In genomic region chr20:62794007-62794724, GRCh38 we compare ENCODE assay signal across 8 cellular contexts. TPM values are rescaled to one million over a fixed set of nuclear protein-coding genes. Genes with fewer than 3 reads are reported as not detected.
DNase-seq lines count a peak whose midpoint lies in the region; ATAC-seq and TF ChIP-seq lines count a peak whose summit lies in the region.

No MANE protein-coding gene starts in this region.

- H3K27ac ChIP-seq in temporal lobe (ENCODE audit: low read depth, low read length) = peak overlapping the region; percentile 95

- H3K9me3 Mint-ChIP-seq in HFFc6 = no peaks in the 10 kb centered on the region

- peaks cover 38% of the 10 kb centered on the region for H3K4me1 Mint-ChIP-seq in HFFc6 (ENCODE audit: low read depth)

- peaks cover 11% of the 10 kb centered on the region for H3K36me3 Mint-ChIP-seq in HFFc6 (ENCODE audit: low read depth)

- DNase-seq in GM04504 (ENCODE audit: low read depth) (peak; percentile 89), HFFc6 (peak; percentile 85), NAMALWA (ENCODE audit: low spot score) (peak; percentile 97), SK-N-DZ (ENCODE audit: low spot score) (peak; percentile 97), globus pallidus (ENCODE audit: low spot score) (peak; percentile 95), omental fat pad (ENCODE audit: low spot score) (peak; percentile 88)
- DNase-seq in activated naive CD4-positive, alpha-beta T cell treated with anti-CD3 and anti-CD28 coated beads, Interleukin-2, amount 50 U/mL, for 16 hours = peak; percentile 90

- peak overlapping the region; percentile 86 for H3K4me3 Mint-ChIP-seq in HFFc6

- peak overlapping the region; percentile 88 for H3K27ac Mint-ChIP-seq in HFFc6

- TF ChIP-seq CTCF in HFFc6 (IDR thresholded peaks at IDR 0.05) (no peak), omental fat pad (IDR thresholded peaks at IDR 0.05) (no peak)

- ATAC-seq in omental fat pad (ENCODE audit: low FRiP score) = peak; percentile 84

- peaks cover 2% of the 10 kb centered on the region; the same call in 1 of the 2 replicates for H3K27me3 Mint-ChIP-seq in HFFc6 (ENCODE audit: insufficient read depth)

RNA-seq across cellular contexts. Expression of gene MRGBP, which starts 2.1 kb away (rescaled TPM):
- total RNA-seq in HFFc6 (2021; fragmentation: NEBNext Ultra II Directional; extraction: Animal tissue kit (Norgen Biotek cat#: 25700)) = 10 to 100 TPM; 14.9 to 17.8 (median 16.6) TPM
- polyA plus RNA-seq in SK-N-DZ (2014; cell fraction: cytosol; rRNA removed) = 32.5 and 36.2 TPM in 2 replicates
- polyA plus RNA-seq in SK-N-DZ (2014; cell fraction: nucleus; rRNA removed) = 38.2 and 42.4 TPM in 2 replicates
- 10 to 100 TPM in 2 of 4 donors, 1 to 10 TPM in 2; 8.0 to 10.4 (median 9.1) TPM for total RNA-seq in omental fat pad
- total RNA-seq in temporal lobe = 9.8 TPM

RNA-seq across cellular contexts. Expression of gene OGFR, which starts 10.5 kb away (rescaled TPM):
- 10 to 100 TPM; 37.8 to 42.2 (median 39.0) TPM for total RNA-seq in HFFc6 (2021; fragmentation: NEBNext Ultra II Directional; extraction: Animal tissue kit (Norgen Biotek cat#: 25700))
- polyA plus RNA-seq in SK-N-DZ (2014; cell fraction: cytosol; rRNA removed) = 26.0 and 50.0 TPM in 2 replicates
- polyA plus RNA-seq in SK-N-DZ (2014; cell fraction: nucleus; rRNA removed) = 40.1 and 56.7 TPM in 2 replicates
- total RNA-seq in omental fat pad (10 to 100 TPM; 34.0 to 84.2 (median 52.8) TPM), temporal lobe (17.9 TPM)

RNA-seq across cellular contexts. Expression of gene COL9A3, which starts 22.7 kb away (rescaled TPM):
- under 1 TPM in 3 of 6 experiments, not detected in 3; 0.07 to 0.34 (median 0.09) TPM for total RNA-seq in HFFc6 (2021; fragmentation: NEBNext Ultra II Directional; extraction: Animal tissue kit (Norgen Biotek cat#: 25700))
- 0.80 and 4.1 TPM in 2 replicates for polyA plus RNA-seq in SK-N-DZ (2014; cell fraction: cytosol; rRNA removed)
- polyA plus RNA-seq in SK-N-DZ (2014; cell fraction: nucleus; rRNA removed) = 27.0 and 28.9 TPM in 2 replicates
- 1 to 10 TPM; 2.3 to 6.3 (median 3.6) TPM for total RNA-seq in omental fat pad
- total RNA-seq in temporal lobe = 22.9 TPM

Comparison
In these comparisons a context has a peak if more than half of its experiments do, and no peak if none do; other contexts are left out.
1. Peak in every context shown above with its lines: DNase-seq, ATAC-seq and H3K27ac ChIP-seq.